ENCODE assay signal across 1 cellular context in genomic region chr3:38455639-38456430, GRCh38.
TF ChIP-seq lines count a peak whose summit lies in the region.

No MANE protein-coding gene starts in this region.

TF ChIP-seq in GM23338, 12 proteins besides CTCF, POLR2A, EP300 and RAD21 (continued from another document):
- TF ChIP-seq ZNF462 (CRISPR knock-in tag; IDR thresholded peaks at IDR 0.05) (no peak), EZH2 (IDR thresholded peaks at IDR 0.05; ENCODE audit: low read depth, unreplicated experiment) (no peak), STAT1 (IDR thresholded peaks at IDR 0.05; ENCODE audit: unreplicated experiment) (no peak), ZNF331 (CRISPR knock-in tag; IDR thresholded peaks at IDR 0.05; ENCODE audit: low read depth) (no peak), REST (IDR thresholded peaks at IDR 0.05; ENCODE audit: unreplicated experiment) (no peak), EZH2phosphoT487 (IDR thresholded peaks at IDR 0.05; ENCODE audit: unreplicated experiment) (no peak)
